ENCODE assay signal across 8 cellular contexts in the genomic region with DNA sequence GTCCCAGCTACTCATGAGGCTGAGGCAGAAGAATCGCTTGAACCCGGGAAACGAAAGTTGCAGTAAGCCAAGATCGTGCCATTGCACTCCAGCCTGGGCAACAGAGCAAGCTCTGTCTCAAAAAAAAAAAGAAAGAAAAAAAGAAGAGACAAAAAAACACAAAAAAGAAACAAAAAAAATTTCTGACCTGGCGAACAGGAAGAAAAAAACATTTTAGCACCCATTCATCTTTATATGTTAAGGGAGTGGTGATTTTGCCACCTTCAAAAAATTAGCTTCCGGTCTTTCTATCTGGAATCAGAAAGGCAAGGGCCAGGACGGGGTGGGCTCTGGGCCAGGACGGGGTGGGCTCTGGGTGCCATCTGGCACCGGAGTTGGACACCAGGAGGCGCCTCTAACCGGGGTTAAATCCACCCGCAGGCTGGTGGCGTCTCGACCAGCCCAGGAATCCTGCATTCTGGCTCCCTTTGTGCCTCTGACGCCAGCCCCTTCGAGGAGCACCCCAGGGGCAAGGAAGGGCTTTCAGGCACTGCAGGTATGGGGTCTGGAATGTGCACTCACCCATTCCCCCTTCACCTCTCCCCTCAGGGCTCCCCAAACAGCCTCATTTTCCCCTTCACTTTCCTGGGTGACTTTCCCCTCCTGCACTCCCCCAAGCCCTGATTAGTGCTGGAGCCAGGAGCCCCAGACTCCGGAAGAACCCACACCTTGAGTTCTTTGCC.
DNase-seq lines count a peak whose midpoint lies in the region; ATAC-seq and TF ChIP-seq lines count a peak whose summit lies in the region.

No MANE protein-coding gene starts in this region.

- ATAC-seq in HG03108 (IDR thresholded peaks at IDR 0.05; ENCODE audit: unreplicated experiment), result no peak

- no peaks in the 10 kb centered on the region for H3K9me3 ChIP-seq in neutrophil

- DNase-seq in GM13977 (ENCODE audit: low spot score), result no peak
- DNase-seq in OCI-M1 (lab: John Stamatoyannopoulos, UW), result peak; percentile 96
- DNase-seq in activated T-helper 1 cell treated with Interleukin-2 at 50 U/mL for 16 hours (ENCODE audit: low read depth), result peak; percentile 62
- DNase-seq in fibroblast of mammary gland (ENCODE audit: low read depth), result peak; percentile 62
- DNase-seq in superior temporal gyrus (ENCODE audit: extremely low spot score), result peak; percentile 46

- no peak overlapping the region for H3K4me3 ChIP-seq in fibroblast of mammary gland (ENCODE audit: control insufficient read depth, low read depth, low read length)
- H3K4me3 ChIP-seq in neutrophil (ENCODE audit: low read depth in 1 of 2, low read length in 1 of 2), result no peak overlapping the region

- H3K4me1 ChIP-seq in neutrophil (ENCODE audit: control insufficient read depth in 1 of 2, insufficient read depth in 1 of 2, low read depth in 1 of 2, low read length in 1 of 2), result peaks cover 34 to 36% of the 10 kb centered on the region in 2 experiments

- no peak overlapping the region for H3K27ac ChIP-seq in 22Rv1
- no peak overlapping the region for H3K27ac ChIP-seq in neutrophil

- in situ Hi-C loops in GM13977 (cut with MboI; ENCODE audit: low pct_unique_long_range_greater_than_20kb, low sequenced_read_pairs, unreplicated experiment), result loop anchor here (10.0 kb wide), 1 partner anchor 70 kb away; no protein-coding TSS in a partner anchor

- H3K27me3 ChIP-seq in neutrophil, result no peaks in the 10 kb centered on the region

- H3K36me3 ChIP-seq in neutrophil, result no peaks in the 10 kb centered on the region

- peak; percentile 68 for TF ChIP-seq CTCF in 22Rv1 (IDR thresholded peaks at IDR 0.05)
- peak; percentile 62 for TF ChIP-seq CTCF in GM13977 (IDR thresholded peaks at IDR 0.05; ENCODE audit: extremely low read depth, insufficient read depth, missing control alignments)
- peak; percentile 69 for TF ChIP-seq CTCF in fibroblast of mammary gland (conservative IDR thresholded peaks at IDR 0.05; ENCODE audit: control insufficient read depth, insufficient read depth, low read depth, low read length)
- TF ChIP-seq CTCF in neutrophil (IDR thresholded peaks at IDR 0.05), result peak; percentile 73
